8 cellular contexts compared by ENCODE assay signal in genomic region chr1:210360852-210361477, GRCh38. TPM values are rescaled to one million over a fixed set of nuclear protein-coding genes. Genes with fewer than 3 reads are reported as not detected.
DNase-seq lines count a peak whose midpoint lies in the region; ATAC-seq and TF ChIP-seq lines count a peak whose summit lies in the region.

No MANE protein-coding gene starts in this region.

- peaks cover 25% of the 10 kb centered on the region for H3K4me1 Mint-ChIP-seq in chondrocyte (ENCODE audit: low read depth)

- H3K4me1 ChIP-seq in DOHH2 (ENCODE audit: control insufficient read depth, low read length) = no peaks in the 10 kb centered on the region

- H3K9me2 ChIP-seq in DOHH2 (replicated peaks; ENCODE audit: control insufficient read depth, low read length) = no peaks in the 10 kb centered on the region

- ATAC-seq in GM21825 (IDR thresholded peaks at IDR 0.05; ENCODE audit: unreplicated experiment) = peak; percentile 58
- no peak for ATAC-seq in GM18505 (IDR thresholded peaks at IDR 0.05; ENCODE audit: unreplicated experiment)

- no peaks in the 10 kb centered on the region for H3K27me3 Mint-ChIP-seq in chondrocyte (ENCODE audit: low read depth)

- no peaks in the 10 kb centered on the region for H3F3A ChIP-seq in DOHH2 (ENCODE audit: control insufficient read depth, insufficient read depth)

- no peak overlapping the region for H3K4me3 Mint-ChIP-seq in chondrocyte (ENCODE audit: unreplicated experiment)

- H3K9me3 Mint-ChIP-seq in chondrocyte (ENCODE audit: low read depth) = no peaks in the 10 kb centered on the region

- no peaks in the 10 kb centered on the region for H3K9me3 ChIP-seq in DOHH2 (ENCODE audit: control insufficient read depth, insufficient read depth, low read length)

- no peaks in the 10 kb centered on the region for H3K79me2 ChIP-seq in DOHH2 (ENCODE audit: control insufficient read depth, low read length)

- H3K4me3 ChIP-seq in DOHH2 (ENCODE audit: low read length) = no peak overlapping the region

- TF ChIP-seq CTCF in DOHH2 (IDR thresholded peaks at IDR 0.05; ENCODE audit: low read depth, low read length, poor library complexity, severe bottlenecking) (peak; percentile 41), chondrocyte (IDR thresholded peaks at IDR 0.05) (peak; percentile 89)

- H3K36me3 ChIP-seq in DOHH2 (ENCODE audit: control insufficient read depth, low read length) = no peaks in the 10 kb centered on the region

- H3K27me3 ChIP-seq in DOHH2 (ENCODE audit: control insufficient read depth, low read length) = no peaks in the 10 kb centered on the region

- DNase-seq in NCI-H446 (lab: John Stamatoyannopoulos, UW) (peak; percentile 41 to 68), chondrocyte (ENCODE audit: low spot score) (no peak), medulla oblongata (ENCODE audit: extremely low spot score) (peak; percentile 80), T-helper 9 cell (no peak)
- DNase-seq in stimulated activated CD4-positive, alpha-beta T cell treated with anti-CD3 and anti-CD28 coated beads, Interleukin-4, amount 100 ng/mL, for 4 hours = no peak

- H3K27ac Mint-ChIP-seq in chondrocyte (ENCODE audit: unreplicated experiment) = no peak overlapping the region

- no peak for TF ChIP-seq POLR2A in GM18505 (IDR thresholded peaks at IDR 0.05; ENCODE audit: borderline replicate concordance, extremely low read depth, insufficient read depth, insufficient read length)

- H3K4me2 ChIP-seq in DOHH2 (ENCODE audit: low read length) = no peak overlapping the region

- H4K20me1 ChIP-seq in DOHH2 (ENCODE audit: control insufficient read depth, insufficient read depth, low read depth, low read length) = no peaks in the 10 kb centered on the region

- H3K36me3 Mint-ChIP-seq in chondrocyte (ENCODE audit: low read depth) = peaks cover 1% of the 10 kb centered on the region

- no peak overlapping the region for H3K27ac ChIP-seq in DOHH2 (ENCODE audit: low read depth, low read length)

RNA-seq across cellular contexts. Expression of gene HHAT, which starts 32.3 kb away (rescaled TPM):
- total RNA-seq in chondrocyte = 6.1 to 7.9 TPM (median 6.4 TPM) in 3 replicates

Comparison
In these comparisons a context has a peak if more than half of its experiments do, and no peak if none do; other contexts are left out.
1. DNase-seq: peak in NCI-H446 (2 of 2) and medulla oblongata (single experiment); none in chondrocyte (single experiment), T-helper 9 cell (single experiment) and stimulated activated CD4-positive, alpha-beta T cell treated with anti-CD3 and anti-CD28 coated beads, Interleukin-4, amount 100 ng/mL, for 4 hours (0 of 2).